In genomic region chr12:113062502-113063395, GRCh38 we compare ENCODE assay signal across 2 cellular contexts.
TF ChIP-seq lines count a peak whose summit lies in the region.

No MANE protein-coding gene starts in this region.

TF ChIP-seq in GM23338, 12 proteins besides CTCF, POLR2A, EP300 and RAD21 (continued from another document):
- TF ChIP-seq ZNF462 (CRISPR knock-in tag; IDR thresholded peaks at IDR 0.05) (no peak), STAT1 (IDR thresholded peaks at IDR 0.05; ENCODE audit: unreplicated experiment) (no peak), REST (IDR thresholded peaks at IDR 0.05; ENCODE audit: unreplicated experiment) (no peak), CREB1 (CRISPR knock-in tag; IDR thresholded peaks at IDR 0.05; ENCODE audit: low read depth) (no peak)
- TF ChIP-seq, protein P1, sequence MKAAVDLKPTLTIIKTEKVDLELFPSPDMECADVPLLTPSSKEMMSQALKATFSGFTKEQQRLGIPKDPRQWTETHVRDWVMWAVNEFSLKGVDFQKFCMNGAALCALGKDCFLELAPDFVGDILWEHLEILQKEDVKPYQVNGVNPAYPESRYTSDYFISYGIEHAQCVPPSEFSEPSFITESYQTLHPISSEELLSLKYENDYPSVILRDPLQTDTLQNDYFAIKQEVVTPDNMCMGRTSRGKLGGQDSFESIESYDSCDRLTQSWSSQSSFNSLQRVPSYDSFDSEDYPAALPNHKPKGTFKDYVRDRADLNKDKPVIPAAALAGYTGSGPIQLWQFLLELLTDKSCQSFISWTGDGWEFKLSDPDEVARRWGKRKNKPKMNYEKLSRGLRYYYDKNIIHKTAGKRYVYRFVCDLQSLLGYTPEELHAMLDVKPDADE (IDR thresholded peaks at IDR 0.05): no peak

TF ChIP-seq in HepG2, 621 proteins besides CTCF, POLR2A, EP300 and RAD21 (continued from another document):
- peak; percentile 34; the same call in 1 of the 2 replicates for TF ChIP-seq ZNF687 (CRISPR knock-in tag; IDR thresholded peaks at IDR 0.05)
- TF ChIP-seq KLF13 (CRISPR knock-in tag; IDR thresholded peaks at IDR 0.05): no peak
- no peak for TF ChIP-seq KLF16 (CRISPR knock-in tag; IDR thresholded peaks at IDR 0.05)
- TF ChIP-seq ADNP (CRISPR knock-in tag; IDR thresholded peaks at IDR 0.05): no peak
- 0 out of 2 replicates have a peak, but pooled peaks have one; percentile 20 for TF ChIP-seq BHLHE40 (IDR thresholded peaks at IDR 0.05; ENCODE audit: low read length)
- TF ChIP-seq MNT (IDR thresholded peaks at IDR 0.05): peak; percentile 48; the same call in 1 of the 2 replicates
- peak; percentile 40; the same call in 1 of the 2 replicates for TF ChIP-seq CEBPB (IDR thresholded peaks at IDR 0.05; ENCODE audit: borderline replicate concordance, low read depth, low read length)
- TF ChIP-seq ZBTB40 (IDR thresholded peaks at IDR 0.05): no peak
- TF ChIP-seq ZBTB40 (CRISPR knock-in tag; IDR thresholded peaks at IDR 0.05): 0 out of 2 replicates have a peak, but pooled peaks have one; percentile 14
- peak; percentile 22; the same call in 1 of the 2 replicates for TF ChIP-seq ZNF646 (CRISPR knock-in tag; IDR thresholded peaks at IDR 0.05)
TF ChIP-seq in HepG2: peak in this region for 6.
